ENCODE assay signal across 1 cellular context in the genomic region with DNA sequence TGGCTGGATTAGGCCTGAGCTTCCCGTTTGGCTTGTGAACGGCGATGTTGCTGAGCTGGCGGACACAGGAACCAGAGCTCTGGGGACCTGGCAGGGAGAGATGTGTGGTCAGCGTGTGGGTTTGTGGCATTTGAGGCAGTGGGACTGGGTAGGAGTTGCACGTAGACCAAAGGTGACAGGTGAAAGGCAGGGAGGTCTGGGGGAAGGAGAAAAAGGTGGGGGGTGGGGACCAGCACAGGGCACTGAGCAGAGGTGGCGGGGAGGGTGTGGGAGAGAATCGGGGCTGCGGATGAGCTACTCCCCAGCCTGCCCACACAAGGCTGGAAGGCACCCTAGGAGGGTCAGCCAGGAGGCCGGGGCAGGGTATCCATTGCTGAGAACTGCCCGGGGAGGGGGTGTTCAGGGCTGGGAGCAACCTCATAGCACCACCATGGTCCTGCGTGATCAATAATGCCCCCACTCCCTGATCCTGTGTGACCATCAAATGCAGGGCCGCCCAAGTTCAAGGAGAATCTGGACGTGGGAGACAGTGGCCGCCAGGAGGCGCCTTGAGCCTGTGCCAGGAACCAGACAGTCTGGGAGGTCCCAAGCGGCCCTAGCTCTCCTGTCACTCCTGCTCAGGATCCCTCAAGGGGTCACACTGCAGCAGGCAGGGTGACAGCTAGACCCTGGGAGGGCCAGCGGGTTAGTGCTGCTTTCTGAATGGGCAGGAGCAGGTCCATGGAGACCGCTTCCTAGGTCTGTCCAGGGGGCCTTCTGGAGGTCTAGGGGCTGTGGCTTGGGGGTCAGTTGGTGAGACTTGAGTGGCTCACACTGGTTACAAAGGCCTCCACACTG.
A peak's percentile ranks its signal among the peaks of the same experiment; 100 is the strongest.
TF ChIP-seq lines count a peak whose summit lies in the region.

No MANE protein-coding gene starts in this region.

TF ChIP-seq in H1, 55 proteins besides CTCF, POLR2A, EP300 and RAD21:
- TF ChIP-seq FOSL1 (IDR thresholded peaks at IDR 0.05; ENCODE audit: insufficient read depth, low read depth, low read length) (no peak), RXRA (IDR thresholded peaks at IDR 0.05; ENCODE audit: insufficient read depth, low read depth, low read length) (no peak), MAFK (IDR thresholded peaks at IDR 0.05; ENCODE audit: low read depth, low read length) (no peak), JUND (IDR thresholded peaks at IDR 0.05; ENCODE audit: low read length) (no peak), SRF (IDR thresholded peaks at IDR 0.05; ENCODE audit: low read depth, low read length) (no peak), RBBP5 (IDR thresholded peaks at IDR 0.05; ENCODE audit: borderline replicate concordance, low read depth, low read length) (0 out of 2 replicates have a peak, but pooled peaks have one; percentile 24), HDAC2 (IDR thresholded peaks at IDR 0.05; ENCODE audit: borderline replicate concordance in 1 of 2, low read depth in 2 of 2, low read length in 2 of 2) (0 out of 4 replicates have a peak, but pooled peaks of 1 of the 2 experiments have one; percentile 80), SUZ12 (IDR thresholded peaks at IDR 0.05; ENCODE audit: low read length) (no peak), EZH2 (IDR thresholded peaks at IDR 0.05; ENCODE audit: low read depth, low read length, severe bottlenecking) (no peak), TCF12 (IDR thresholded peaks at IDR 0.05; ENCODE audit: low read depth, low read length) (0 out of 2 replicates have a peak, but pooled peaks have one; percentile 44), GABPA (IDR thresholded peaks at IDR 0.05; ENCODE audit: borderline replicate concordance, insufficient read depth, low read length) (peak; percentile 32; the same call in 1 of the 2 replicates), CHD2 (IDR thresholded peaks at IDR 0.05; ENCODE audit: low read length) (no peak), BRCA1 (IDR thresholded peaks at IDR 0.05; ENCODE audit: low read depth, low read length) (no peak), SIN3A (conservative IDR thresholded peaks at IDR 0.05 in 1 of 2, IDR thresholded peaks at IDR 0.05 in 1 of 2; ENCODE audit: low read depth in 1 of 2, low read length in 2 of 2) (peak; percentile 56 to 82; a peak in 1 of 4 replicates), EGR1 (IDR thresholded peaks at IDR 0.05; ENCODE audit: borderline replicate concordance, low read depth, low read length) (0 out of 2 replicates have a peak, but pooled peaks have one; percentile 13), SP2 (IDR thresholded peaks at IDR 0.05; ENCODE audit: low read length) (no peak), BACH1 (IDR thresholded peaks at IDR 0.05; ENCODE audit: low read length) (0 out of 2 replicates have a peak, but pooled peaks have one; percentile 34), ZNF274 (IDR thresholded peaks at IDR 0.05; ENCODE audit: borderline replicate concordance, extremely low read depth, low read length) (no peak), GTF2F1 (IDR thresholded peaks at IDR 0.05; ENCODE audit: borderline replicate concordance, low read depth, low read length) (no peak)
- TF ChIP-seq, protein P1, sequence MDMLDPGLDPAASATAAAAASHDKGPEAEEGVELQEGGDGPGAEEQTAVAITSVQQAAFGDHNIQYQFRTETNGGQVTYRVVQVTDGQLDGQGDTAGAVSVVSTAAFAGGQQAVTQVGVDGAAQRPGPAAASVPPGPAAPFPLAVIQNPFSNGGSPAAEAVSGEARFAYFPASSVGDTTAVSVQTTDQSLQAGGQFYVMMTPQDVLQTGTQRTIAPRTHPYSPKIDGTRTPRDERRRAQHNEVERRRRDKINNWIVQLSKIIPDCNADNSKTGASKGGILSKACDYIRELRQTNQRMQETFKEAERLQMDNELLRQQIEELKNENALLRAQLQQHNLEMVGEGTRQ (IDR thresholded peaks at IDR 0.05; ENCODE audit: low read length), result no peak
- TF ChIP-seq, protein P2, sequence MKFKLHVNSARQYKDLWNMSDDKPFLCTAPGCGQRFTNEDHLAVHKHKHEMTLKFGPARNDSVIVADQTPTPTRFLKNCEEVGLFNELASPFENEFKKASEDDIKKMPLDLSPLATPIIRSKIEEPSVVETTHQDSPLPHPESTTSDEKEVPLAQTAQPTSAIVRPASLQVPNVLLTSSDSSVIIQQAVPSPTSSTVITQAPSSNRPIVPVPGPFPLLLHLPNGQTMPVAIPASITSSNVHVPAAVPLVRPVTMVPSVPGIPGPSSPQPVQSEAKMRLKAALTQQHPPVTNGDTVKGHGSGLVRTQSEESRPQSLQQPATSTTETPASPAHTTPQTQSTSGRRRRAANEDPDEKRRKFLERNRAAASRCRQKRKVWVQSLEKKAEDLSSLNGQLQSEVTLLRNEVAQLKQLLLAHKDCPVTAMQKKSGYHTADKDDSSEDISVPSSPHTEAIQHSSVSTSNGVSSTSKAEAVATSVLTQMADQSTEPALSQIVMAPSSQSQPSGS (IDR thresholded peaks at IDR 0.05; ENCODE audit: low read length), result no peak
